ENCODE assay signal across 10 cellular contexts in genomic region chr3:17070560-17070959, GRCh38.
DNase-seq lines count a peak whose midpoint lies in the region; ATAC-seq and TF ChIP-seq lines count a peak whose summit lies in the region.
"Had no signal": no experiment of that assay in that cellular context is flagged by ENCODE, and none has a peak within 500 bp of the region (broad histone marks: within the 10 kb centered on the region; RNA-seq: fewer than 3 reads in every experiment).

No MANE protein-coding gene starts in this region.

- no peaks in the 10 kb centered on the region for H3K4me1 ChIP-seq in breast epithelium

- intact Hi-C loops in left cardiac atrium (cut with DNase I) (no loop called here), breast epithelium (cut with DNase I; ENCODE audit: low total_unique reads) (no loop called here)

- no peak for TF ChIP-seq POLR2A in breast epithelium (IDR thresholded peaks at IDR 0.05)

- DNase-seq in A172 (ENCODE audit: low spot score): peak; percentile 84
- DNase-seq in RPMI7951 (ENCODE audit: low read depth): peak; percentile 54
- DNase-seq in left cardiac atrium: peak; percentile 34
- DNase-seq in breast epithelium (ENCODE audit: low spot score in 2 of 2): no peak
- DNase-seq: activated naive CD4-positive, alpha-beta T cell treated with Interleukin-2 at 50 U/mL for 16 hours had no signal

- H3K4me3 ChIP-seq in breast epithelium: no peak overlapping the region
- H3K4me3 ChIP-seq: smooth muscle cell had no signal

- no peak for TF ChIP-seq RAD21 in Ishikawa (IDR thresholded peaks at IDR 0.05; ENCODE audit: low read depth)

- H3K27me3 ChIP-seq in breast epithelium: no peaks in the 10 kb centered on the region

- no peaks in the 10 kb centered on the region for H3K9me3 ChIP-seq in breast epithelium

- H3K27ac ChIP-seq in breast epithelium: no peak overlapping the region

- ATAC-seq in left cardiac atrium (peak; percentile 47 to 52), HG03097 (IDR thresholded peaks at IDR 0.05; ENCODE audit: low FRiP score, unreplicated experiment) (no peak), GM21528 (IDR thresholded peaks at IDR 0.05; ENCODE audit: low FRiP score, unreplicated experiment) (no peak)
- ATAC-seq in activated CD4-positive, CD25-positive, alpha-beta regulatory T cell treated with anti-CD3 and anti-CD28 coated beads, Interleukin-2, amount 50 U/mL, for 24 hours: no peak

- TF ChIP-seq EP300 in Ishikawa (IDR thresholded peaks at IDR 0.05; ENCODE audit: borderline replicate concordance): no peak

- H3K36me3 ChIP-seq in breast epithelium: peaks cover 4% of the 10 kb centered on the region

- TF ChIP-seq CTCF in breast epithelium (IDR thresholded peaks at IDR 0.05): no peak

TF ChIP-seq in Ishikawa, 13 proteins besides CTCF, POLR2A, EP300 and RAD21:
- TF ChIP-seq MAX (IDR thresholded peaks at IDR 0.05) (0 out of 2 replicates have a peak, but pooled peaks have one; percentile 27), YY1 (IDR thresholded peaks at IDR 0.05; ENCODE audit: low read depth) (no peak), NFIC (IDR thresholded peaks at IDR 0.05) (peak; percentile 45)

Comparison
In these comparisons a context has a peak if more than half of its experiments do, and no peak if none do; other contexts are left out.
1. DNase-seq: peak in A172 (single experiment), RPMI7951 (single experiment) and left cardiac atrium (single experiment); none in breast epithelium (0 of 2).
2. ATAC-seq: peak in left cardiac atrium (2 of 2); none in HG03097 (single experiment), activated CD4-positive, CD25-positive, alpha-beta regulatory T cell treated with anti-CD3 and anti-CD28 coated beads, Interleukin-2, amount 50 U/mL, for 24 hours (0 of 2) and GM21528 (single experiment).